8 cellular contexts compared by ENCODE assay signal in genomic region chr19:35994868-35995654, GRCh38. TPM values are rescaled to one million over a fixed set of nuclear protein-coding genes. Genes with fewer than 3 reads are reported as not detected.
DNase-seq lines count a peak whose midpoint lies in the region; TF ChIP-seq lines count a peak whose summit lies in the region.

Gene SDHAF1 (plus strand): TSS chr19:35995188. CDS start chr19:35995275, 87 bp downstream.

- H3K4me3 ChIP-seq in SK-N-SH (ENCODE audit: low read depth in 2 of 2, low read length in 1 of 2): peak within 1 kb of the TSS; percentile 83 to 90

- peaks cover 11% of the 10 kb centered on the region for H3F3A ChIP-seq in SK-N-SH (replicated peaks; ENCODE audit: insufficient read depth)

- 0 out of 2 replicates have a peak, but pooled peaks cover 10% of the 10 kb centered on the region for H4K20me1 ChIP-seq in SK-N-SH (ENCODE audit: insufficient read depth)

- TF ChIP-seq CTCF in SK-N-SH (IDR thresholded peaks at IDR 0.05): no peak

- DNase-seq in GM04503 (ENCODE audit: low read depth): peak; percentile 47
- peak; percentile 95 for DNase-seq in HEK293T (ENCODE audit: extremely low spot score)
- peak; percentile 95 for DNase-seq in NAMALWA (ENCODE audit: low spot score)
- DNase-seq in SK-N-SH: peak; percentile 97
- peak; percentile 95 for DNase-seq in activated naive CD4-positive, alpha-beta T cell treated with anti-CD3 and anti-CD28 coated beads, Interleukin-2, amount 50 U/mL, for 16 hours
- DNase-seq in germinal center (ENCODE audit: low spot score): peak; percentile 96
- DNase-seq in occipital lobe (lab: John Stamatoyannopoulos, UW): peak; percentile 95

- H3K36me3 ChIP-seq in SK-N-SH (replicated peaks in 1 of 2; ENCODE audit: control insufficient read depth in 1 of 2, insufficient read depth in 2 of 2, low read length in 1 of 2): peaks cover 0 to 3% of the 10 kb centered on the region in 2 experiments

- WGBS in SK-N-SH (ENCODE audit: low lambda C conversion rate): 5% methylated on average over 20 of the region's 86 CpGs

- H3K4me1 ChIP-seq in SK-N-SH (ENCODE audit: control insufficient read depth in 1 of 2, insufficient read depth in 2 of 2, low read depth in 1 of 2, low read length in 1 of 2): peaks cover 11 to 18% of the 10 kb centered on the region in 2 experiments; a peak in 1 of 4 replicates

- peak within 1 kb of the TSS; percentile 99 for H2AFZ ChIP-seq in SK-N-SH (ENCODE audit: low read depth)

- H3K27me3 ChIP-seq in SK-N-SH (ENCODE audit: insufficient read depth): no peaks in the 10 kb centered on the region

- CTCF ChIA-PET in HEK293T (lab: Yijun Ruan, JAX) (no interaction called here), SK-N-SH (lab: Yijun Ruan, JAX) (interaction anchor here (1.0 to 1.5 kb wide), 8 partner anchors 12 to 112 kb away, joined by 3 to 6 read pairs (median 3); partner anchors contain the start of gene ALKBH6)

- H3K79me2 ChIP-seq in SK-N-SH (ENCODE audit: insufficient read depth): peaks cover 33% of the 10 kb centered on the region

- peak within 1 kb of the TSS; percentile 99 for H3K4me2 ChIP-seq in SK-N-SH

- H3K9ac ChIP-seq in SK-N-SH: peak within 1 kb of the TSS; percentile 71

- TF ChIP-seq EP300 in SK-N-SH (IDR thresholded peaks at IDR 0.05; ENCODE audit: borderline replicate concordance in 1 of 2, low read depth in 1 of 2, low read length in 1 of 2): no peak

- no peak for TF ChIP-seq RAD21 in SK-N-SH (IDR thresholded peaks at IDR 0.05; ENCODE audit: low read length)

- no peaks in the 10 kb centered on the region for H3K9me3 ChIP-seq in SK-N-SH

- H3K27ac ChIP-seq in SK-N-SH (ENCODE audit: low read depth in 2 of 2, low read length in 1 of 2) (peak within 1 kb of the TSS; percentile 51 to 68; a peak in 3 of 4 replicates), temporal lobe (ENCODE audit: low read depth, low read length) (peak within 1 kb of the TSS; percentile 37)

- H3K9me2 ChIP-seq in SK-N-SH: no peaks in the 10 kb centered on the region

- POLR2A ChIA-PET in HEK293T (lab: Yijun Ruan, JAX): interaction anchor here (1.0 to 1.9 kb wide), 5 partner anchors 8 to 120 kb away, joined by 3 to 13 read pairs (median 5); partner anchors contain the start of genes ALKBH6, POLR2I, SYNE4 and TBCB
- POLR2A ChIA-PET in SK-N-SH (lab: Yijun Ruan, JAX): interaction anchor here (1.2 to 1.6 kb wide), 2 partner anchors 14 to 19 kb away, joined by 4 read pairs; partner anchors contain the start of genes ALKBH6 and SYNE4

TF ChIP-seq in HEK293T, 16 proteins besides CTCF, POLR2A, EP300 and RAD21:
- peak; percentile 76 for TF ChIP-seq L3MBTL2 (conservative IDR thresholded peaks at IDR 0.05)
- peak; percentile 76 for TF ChIP-seq ELF4 (IDR thresholded peaks at IDR 0.05)
- peak; percentile 46; the same call in 1 of the 2 replicates for TF ChIP-seq PKNOX1 (IDR thresholded peaks at IDR 0.05)
- TF ChIP-seq HDGF (IDR thresholded peaks at IDR 0.05; ENCODE audit: borderline replicate concordance): no peak
- TF ChIP-seq FOXK2 (IDR thresholded peaks at IDR 0.05): no peak

TF ChIP-seq in SK-N-SH, 30 proteins besides CTCF, POLR2A, EP300 and RAD21:
- TF ChIP-seq MAX (IDR thresholded peaks at IDR 0.05; ENCODE audit: low read depth) (no peak; the same call in none of the 2 replicates), MXI1 (IDR thresholded peaks at IDR 0.05; ENCODE audit: low read depth, low read length) (peak; percentile 84), ZBTB33 (IDR thresholded peaks at IDR 0.05; ENCODE audit: borderline replicate concordance, low read depth) (no peak), NRF1 (IDR thresholded peaks at IDR 0.05; ENCODE audit: low read depth, low read length) (no peak), FOXM1 (IDR thresholded peaks at IDR 0.05; ENCODE audit: low read depth) (no peak), USF2 (IDR thresholded peaks at IDR 0.05; ENCODE audit: borderline replicate concordance, low read depth, low read length) (no peak), TEAD4 (IDR thresholded peaks at IDR 0.05; ENCODE audit: borderline replicate concordance, insufficient read depth) (no peak), TAF1 (IDR thresholded peaks at IDR 0.05; ENCODE audit: borderline replicate concordance, low read depth, low read length) (peak; percentile 43; the same call in 1 of the 2 replicates), SIN3A (IDR thresholded peaks at IDR 0.05; ENCODE audit: borderline replicate concordance, low read depth, low read length) (0 out of 2 replicates have a peak, but pooled peaks have one; percentile 37), POLR2AphosphoS5 (IDR thresholded peaks at IDR 0.05; ENCODE audit: low read depth, low read length) (peak; percentile 91), RCOR1 (IDR thresholded peaks at IDR 0.05; ENCODE audit: low read length) (no peak), TCF12 (IDR thresholded peaks at IDR 0.05) (no peak), USF1 (IDR thresholded peaks at IDR 0.05; ENCODE audit: borderline replicate concordance, low read depth) (no peak), ELF1 (IDR thresholded peaks at IDR 0.05) (peak; percentile 92), EZH2phosphoT487 (IDR thresholded peaks at IDR 0.05; ENCODE audit: borderline replicate concordance, low read depth) (no peak), RXRA (IDR thresholded peaks at IDR 0.05; ENCODE audit: borderline replicate concordance, low read depth) (no peak), PBX3 (IDR thresholded peaks at IDR 0.05) (0 out of 2 replicates have a peak, but pooled peaks have one; percentile 10), GABPA (IDR thresholded peaks at IDR 0.05; ENCODE audit: low read depth) (peak; percentile 91)

RNA-seq across cellular contexts. Expression of gene SDHAF1, which starts in this region (rescaled TPM):
- 22.5 and 25.3 TPM in 2 replicates for polyA plus RNA-seq in SK-N-SH (2012; rRNA removed)
- polyA plus RNA-seq in SK-N-SH (2012; cell fraction: cytosol; rRNA removed): 15.7 and 21.8 TPM in 2 replicates
- 15.6 and 26.4 TPM in 2 replicates for polyA plus RNA-seq in SK-N-SH (2012; cell fraction: nucleus; rRNA removed)
- 10.6 TPM for total RNA-seq in occipital lobe
- 9.8 TPM for total RNA-seq in temporal lobe

Comparison
In these comparisons a context has a peak if more than half of its experiments do, and no peak if none do; other contexts are left out.
1. Peak in every context shown above with its lines: DNase-seq, H3K4me3 ChIP-seq and H3K27ac ChIP-seq.
2. DNase-seq: peak in every context shown above with its lines; median percentile 97 in SK-N-SH; 96 in germinal center; 95 in HEK293T; 95 in NAMALWA; 95 in activated naive CD4-positive, alpha-beta T cell treated with anti-CD3 and anti-CD28 coated beads, Interleukin-2, amount 50 U/mL, for 16 hours; 95 in occipital lobe; 47 in GM04503.